In the genomic region with DNA sequence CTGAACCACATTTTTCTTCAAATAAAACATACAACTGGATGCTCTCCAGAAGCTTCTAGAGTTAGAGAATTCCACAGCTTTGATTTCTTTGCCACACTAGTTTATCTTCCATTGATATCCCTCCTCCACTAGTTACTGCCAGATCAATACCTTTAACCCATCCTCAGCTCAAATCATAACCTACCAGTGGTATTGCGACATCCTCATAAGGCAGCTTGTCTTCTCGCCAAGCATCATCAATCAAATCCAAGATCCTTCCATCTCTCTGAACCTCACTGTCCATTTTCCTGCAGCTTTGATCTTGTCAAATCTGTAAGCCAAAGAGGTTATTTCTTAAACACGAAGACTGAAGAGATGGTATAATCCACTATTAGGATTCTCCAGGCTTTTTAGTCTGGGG, we compare ENCODE assay signal across 14 cellular contexts. TPM values are rescaled to one million over a fixed set of nuclear protein-coding genes. Genes with fewer than 3 reads are reported as not detected.
DNase-seq lines count a peak whose midpoint lies in the region; FAIRE-seq and TF ChIP-seq lines count a peak whose summit lies in the region.
"Had no signal": no experiment of that assay in that cellular context is flagged by ENCODE, and none has a peak within 500 bp of the region (broad histone marks: within the 10 kb centered on the region; RNA-seq: fewer than 3 reads in every experiment).

No MANE protein-coding gene starts in this region.

- TF ChIP-seq CTCF in HFFc6 (IDR thresholded peaks at IDR 0.05) = no peak
- TF ChIP-seq CTCF in colonic mucosa (IDR thresholded peaks at IDR 0.05) = no peak
- TF ChIP-seq CTCF in osteoblast (IDR thresholded peaks at IDR 0.05; ENCODE audit: extremely low read depth, low read depth, low read length) = no peak
- no peak for TF ChIP-seq CTCF in transverse colon (IDR thresholded peaks at IDR 0.05)

- in situ Hi-C loops in transverse colon (cut with MboI; ENCODE audit: low pct_ligation_motif_present in 1 of 4, low pct_unique_long_range_greater_than_20kb in 1 of 4, low sequenced_read_pairs in 3 of 4) = no loop called here

- H3K79me2 ChIP-seq in osteoblast (ENCODE audit: insufficient read depth, low read length) = peaks cover 55% of the 10 kb centered on the region

- H3K36me3 ChIP-seq in BLaER1 = peaks cover 49% of the 10 kb centered on the region
- peaks cover 11% of the 10 kb centered on the region for H3K36me3 ChIP-seq in colonic mucosa
- peaks cover 44% of the 10 kb centered on the region for H3K36me3 ChIP-seq in osteoblast (ENCODE audit: insufficient read depth, low read length)
- peaks cover 0 to 29% (median 10%) of the 10 kb centered on the region in 4 donors for H3K36me3 ChIP-seq in transverse colon

- peak overlapping the region; percentile 99 for H3K27ac Mint-ChIP-seq in HFFc6
- no peak overlapping the region for H3K27ac Mint-ChIP-seq in activated CD4-positive, alpha-beta T cell treated with anti-CD3 and anti-CD28 coated beads, Interleukin-2, amount 10 ng/mL, durations not matched to agents 7 days and 5 days
- H3K27ac Mint-ChIP-seq: activated naive CD8-positive, alpha-beta T cell treated with anti-CD3 and anti-CD28 coated beads, Interleukin-2, amount 10 ng/mL, durations not matched to agents 7 days and 5 days had no signal

- POLR2A ChIA-PET in activated CD4-positive, alpha-beta T cell treated with anti-CD3 and anti-CD28 coated beads, Interleukin-2, amount 10 ng/mL, durations not matched to agents 7 days and 5 days (lab: Charles Lee) = no interaction called here

- H3K4me1 Mint-ChIP-seq in HFFc6 (ENCODE audit: low read depth) = peaks cover 85% of the 10 kb centered on the region
- peaks cover 35% of the 10 kb centered on the region for H3K4me1 Mint-ChIP-seq in activated CD4-positive, alpha-beta T cell treated with anti-CD3 and anti-CD28 coated beads, Interleukin-2, amount 10 ng/mL, durations not matched to agents 7 days and 5 days

- H3K4me2 ChIP-seq in BLaER1 (peak overlapping the region; percentile 93; the same call in 1 of the 2 replicates), osteoblast (ENCODE audit: insufficient read depth, low read length) (peak overlapping the region; percentile 79)

- no peak overlapping the region for H2AFZ ChIP-seq in osteoblast (ENCODE audit: low read length)

- no peaks in the 10 kb centered on the region for H3K27me3 ChIP-seq in BLaER1
- H3K27me3 ChIP-seq in colonic mucosa = no peaks in the 10 kb centered on the region
- H3K27me3 ChIP-seq in osteoblast (ENCODE audit: insufficient read depth, low read length) = no peaks in the 10 kb centered on the region
- no peaks in the 10 kb centered on the region for H3K27me3 ChIP-seq in transverse colon

- H4K20me1 ChIP-seq in BLaER1 (no peaks in the 10 kb centered on the region), osteoblast (ENCODE audit: insufficient read depth, low read length) (no peaks in the 10 kb centered on the region)

- H3K27ac ChIP-seq in BLaER1 (no peak overlapping the region), colonic mucosa (peak overlapping the region; percentile 2), osteoblast (ENCODE audit: low read depth, low read length) (peak overlapping the region; percentile 99), transverse colon (no peak overlapping the region)

- H3K9me3 ChIP-seq in BLaER1 (no peaks in the 10 kb centered on the region), colonic mucosa (no peaks in the 10 kb centered on the region), osteoblast (ENCODE audit: low read depth, low read length) (no peaks in the 10 kb centered on the region), transverse colon (no peaks in the 10 kb centered on the region)

- H3K9ac ChIP-seq in BLaER1 (no peak overlapping the region), colonic mucosa (ENCODE audit: low read depth in 2 of 2, low read length in 2 of 2) (no peak overlapping the region)

- intact Hi-C loops in colonic mucosa (cut with DNase I) = no loop called here
- intact Hi-C loops in transverse colon (cut with DNase I; ENCODE audit: low total_unique reads) = no loop called here

- peaks cover 28% of the 10 kb centered on the region for H3K4me1 ChIP-seq in BLaER1
- H3K4me1 ChIP-seq in colonic mucosa = peaks cover 6% of the 10 kb centered on the region
- peaks cover 52% of the 10 kb centered on the region for H3K4me1 ChIP-seq in osteoblast (ENCODE audit: insufficient read depth, low read length)
- H3K4me1 ChIP-seq in transverse colon = peaks cover 6 to 27% (median 23%) of the 10 kb centered on the region in 4 donors

- H3K9me3 Mint-ChIP-seq in HFFc6 = peaks cover 3% of the 10 kb centered on the region; the same call in 1 of the 2 replicates
- no peaks in the 10 kb centered on the region for H3K9me3 Mint-ChIP-seq in activated CD4-positive, alpha-beta T cell treated with anti-CD3 and anti-CD28 coated beads, Interleukin-2, amount 10 ng/mL, durations not matched to agents 7 days and 5 days
- H3K9me3 Mint-ChIP-seq: activated naive CD8-positive, alpha-beta T cell treated with anti-CD3 and anti-CD28 coated beads, Interleukin-2, amount 10 ng/mL, durations not matched to agents 7 days and 5 days; CD8-positive, alpha-beta memory T cell had no signal

- no peak for TF ChIP-seq POLR2A in transverse colon (IDR thresholded peaks at IDR 0.05)

- peaks cover 6% of the 10 kb centered on the region; the same call in 1 of the 2 replicates for H3K27me3 Mint-ChIP-seq in HFFc6 (ENCODE audit: insufficient read depth)
- no peaks in the 10 kb centered on the region for H3K27me3 Mint-ChIP-seq in activated CD4-positive, alpha-beta T cell treated with anti-CD3 and anti-CD28 coated beads, Interleukin-2, amount 10 ng/mL, durations not matched to agents 7 days and 5 days
- H3K27me3 Mint-ChIP-seq: activated naive CD8-positive, alpha-beta T cell treated with anti-CD3 and anti-CD28 coated beads, Interleukin-2, amount 10 ng/mL, durations not matched to agents 7 days and 5 days had no signal

- peaks cover 49% of the 10 kb centered on the region for H3K36me3 Mint-ChIP-seq in HFFc6 (ENCODE audit: low read depth)
- H3K36me3 Mint-ChIP-seq in activated CD4-positive, alpha-beta T cell treated with anti-CD3 and anti-CD28 coated beads, Interleukin-2, amount 10 ng/mL, durations not matched to agents 7 days and 5 days (ENCODE audit: low read depth) = peaks cover 44% of the 10 kb centered on the region

- CTCF ChIA-PET in activated CD4-positive, alpha-beta T cell treated with anti-CD3 and anti-CD28 coated beads, Interleukin-2, amount 10 ng/mL, durations not matched to agents 7 days and 5 days (lab: Charles Lee) = interaction anchor here (0.9 to 2.9 kb wide), 4 partner anchors 9 to 290 kb away, joined by 3 to 10 read pairs (median 4); no protein-coding TSS in a partner anchor

- WGBS in transverse colon (ENCODE audit: low coverage in 1 of 2), 2 donors = 91 to 100% methylated on average over 2 to 3 of the region's 3 CpGs

- no peak for DNase-seq in HFFc6
- no peak for DNase-seq in colonic mucosa
- peak; percentile 30 for DNase-seq in osteoblast (ENCODE audit: insufficient read length, low spot score, missing footprints)
- DNase-seq in HT-29 (ENCODE audit: low spot score) = no peak
- DNase-seq in transverse colon = no peak
- DNase-seq in activated CD4-positive, alpha-beta T cell treated with anti-CD3 and anti-CD28 coated beads, Interleukin-2, amount 10 ng/mL, durations not matched to agents 7 days and 5 days = no peak
- DNase-seq in urothelium cell line (ENCODE audit: low spot score) = no peak
- DNase-seq: activated naive CD8-positive, alpha-beta T cell treated with anti-CD3 and anti-CD28 coated beads, Interleukin-2, amount 10 ng/mL, durations not matched to agents 7 days and 5 days; CD8-positive, alpha-beta memory T cell; cortex of kidney; GF-D8; NCI-H2081 had no signal

- H3K4me3 ChIP-seq in BLaER1 (no peak overlapping the region), colonic mucosa (no peak overlapping the region), osteoblast (ENCODE audit: insufficient read depth, low read length) (no peak overlapping the region), transverse colon (no peak overlapping the region)

- no peak for TF ChIP-seq EP300 in transverse colon (IDR thresholded peaks at IDR 0.05; ENCODE audit: low read depth)

- peak overlapping the region; percentile 92 for H3K4me3 Mint-ChIP-seq in HFFc6
- no peak overlapping the region for H3K4me3 Mint-ChIP-seq in activated CD4-positive, alpha-beta T cell treated with anti-CD3 and anti-CD28 coated beads, Interleukin-2, amount 10 ng/mL, durations not matched to agents 7 days and 5 days
- H3K4me3 Mint-ChIP-seq: activated naive CD8-positive, alpha-beta T cell treated with anti-CD3 and anti-CD28 coated beads, Interleukin-2, amount 10 ng/mL, durations not matched to agents 7 days and 5 days had no signal

- FAIRE-seq in urothelium cell line (lab: Jason Lieb, UNC) = no peak
- FAIRE-seq: GM18507 had no signal

RNA-seq across cellular contexts. Expression of a gene that starts 3.2 kb away (rescaled TPM):
- 100 to 1,000 TPM; 123 to 152 (median 137) TPM for total RNA-seq in HFFc6 (2021; fragmentation: NEBNext Ultra II Directional; extraction: Animal tissue kit (Norgen Biotek cat#: 25700))
- total RNA-seq in colonic mucosa (10 to 100 TPM; 31.6 to 33.5 TPM), osteoblast (68.4 and 77.5 TPM in 2 replicates), transverse colon (10 to 100 TPM in 3 of 4 donors, 1 to 10 TPM in 1; 5.6 to 81.0 (median 29.3) TPM)
- 15.3 and 18.6 TPM in 2 replicates for total RNA-seq in HT-29 (2014; rRNA removed; shearing (Covaris generic))
- total RNA-seq in activated CD4-positive, alpha-beta T cell treated with anti-CD3 and anti-CD28 coated beads, Interleukin-2, amount 10 ng/mL, durations not matched to agents 7 days and 5 days = 10 to 100 TPM; 33.5 to 36.5 TPM

RNA-seq across cellular contexts. Expression of a gene that starts 3.2 kb away (rescaled TPM):
- total RNA-seq in HFFc6 (2021; fragmentation: NEBNext Ultra II Directional; extraction: Animal tissue kit (Norgen Biotek cat#: 25700)) = 10 to 100 TPM; 17.3 to 23.3 (median 21.3) TPM
- total RNA-seq in colonic mucosa = 10 to 100 TPM; 16.9 to 19.6 TPM
- 15.9 and 42.4 TPM in 2 replicates for total RNA-seq in osteoblast
- total RNA-seq in HT-29 (2014; rRNA removed; shearing (Covaris generic)) = 6.0 and 8.0 TPM in 2 replicates
- total RNA-seq in transverse colon = 10 to 100 TPM; 12.1 to 29.2 (median 16.9) TPM
- total RNA-seq in activated CD4-positive, alpha-beta T cell treated with anti-CD3 and anti-CD28 coated beads, Interleukin-2, amount 10 ng/mL, durations not matched to agents 7 days and 5 days = 10 to 100 TPM; 25.4 to 26.6 TPM

Comparison
In these comparisons a context has a peak if more than half of its experiments do, and no peak if none do; other contexts are left out.
1. H3K27ac ChIP-seq: peak in colonic mucosa (single experiment) and osteoblast (single experiment); none in BLaER1 (single experiment) and transverse colon (0 of 4).